9 cellular contexts compared by ENCODE assay signal in the genomic region with DNA sequence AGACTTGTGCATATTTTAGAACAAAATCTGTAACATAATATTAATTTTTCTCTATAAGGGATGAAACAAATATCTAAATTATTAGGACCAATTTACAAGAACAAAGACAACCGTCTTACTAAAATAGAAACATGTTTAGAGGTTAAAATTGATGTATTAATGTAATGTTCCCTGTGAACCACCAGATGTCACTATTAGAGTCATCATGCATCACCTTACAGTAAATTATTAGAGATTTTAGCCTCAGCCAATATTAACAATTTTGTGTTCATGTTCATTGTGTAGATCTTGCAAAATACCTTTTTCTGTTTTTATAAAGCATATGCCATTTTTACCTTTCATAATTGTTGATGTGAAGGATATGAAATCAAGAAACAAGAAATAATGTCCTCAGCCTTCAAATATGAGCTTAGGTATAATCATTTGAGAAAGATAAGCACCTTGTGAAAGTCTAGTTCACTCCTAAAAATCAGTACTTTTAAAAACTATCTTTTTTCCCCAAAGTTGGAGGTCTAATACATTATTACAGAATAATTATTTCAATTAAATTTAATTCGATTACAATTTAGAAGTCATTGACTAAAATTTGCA.
A peak's percentile ranks its signal among the peaks of the same experiment; 100 is the strongest.
DNase-seq lines count a peak whose midpoint lies in the region; ATAC-seq and TF ChIP-seq lines count a peak whose summit lies in the region.
"Had no signal": no experiment of that assay in that cellular context is flagged by ENCODE, and none has a peak within 500 bp of the region (broad histone marks: within the 10 kb centered on the region; RNA-seq: fewer than 3 reads in every experiment).

No MANE protein-coding gene starts in this region.

- H3K4me3 ChIP-seq in A673 (ENCODE audit: low read depth, low read length, poor library complexity, severe bottlenecking) (no peak overlapping the region), adrenal gland (no peak overlapping the region)

- peak; percentile 70 for TF ChIP-seq CTCF in A673 (conservative IDR thresholded peaks at IDR 0.05; ENCODE audit: low read depth, low read length)
- TF ChIP-seq CTCF in adrenal gland (IDR thresholded peaks at IDR 0.05): peak; percentile 33 to 63 (median 42)

- 44 to 55% (median 50%) methylated on average over 2 of the region's 2 CpGs for WGBS in adrenal gland, 4 donors

- no TSS peak for BruUV-seq in A673 (replicated peaks; lab: Mats Ljungman, UMichigan)

- no peak for TF ChIP-seq POLR2A in adrenal gland (IDR thresholded peaks at IDR 0.05)

- intact Hi-C loops in A673 (cut with micrococcal nuclease; ENCODE audit: unreplicated experiment): loop anchor here (5.0 to 10.0 kb wide), 2 partner anchors 692 to 1309 kb away; no protein-coding TSS in a partner anchor
- intact Hi-C loops in adrenal gland (cut with DNase I): loop anchor here in 1 of 2 donors (5.0 kb wide), 1 partner anchor 879 kb away; no protein-coding TSS in a partner anchor
- intact Hi-C loops in activated CD4-positive, alpha-beta T cell treated with anti-CD3 and anti-CD28 coated beads, Interleukin-2, amount 10 ng/mL, durations not matched to agents 24 days and 14 days (cut with micrococcal nuclease): no loop called here

- H3K27me3 Mint-ChIP-seq in activated CD4-positive, alpha-beta T cell treated with anti-CD3 and anti-CD28 coated beads, Interleukin-2, amount 10 ng/mL, durations not matched to agents 24 days and 14 days: no peaks in the 10 kb centered on the region
- H3K27me3 Mint-ChIP-seq: stimulated activated naive CD8-positive, alpha-beta T cell treated with anti-CD3 and anti-CD28 coated beads, Interleukin-15, Interleukin-2, amounts not matched to agents 100 ng/mL and 50 ng/mL, for 24 hours had no signal

- DNase-seq in A673 (ENCODE audit: low spot score): peak; percentile 21
- DNase-seq in HT-29 (ENCODE audit: low spot score): peak; percentile 37
- DNase-seq in adrenal gland: no peak
- DNase-seq in medulla oblongata (ENCODE audit: extremely low spot score): peak; percentile 10
- DNase-seq in activated CD4-positive, alpha-beta T cell treated with anti-CD3 and anti-CD28 coated beads, Interleukin-2, amount 10 ng/mL, durations not matched to agents 24 days and 14 days: no peak
- no peak for DNase-seq in cerebellar nuclear complex (lab: John Stamatoyannopoulos, UW)
- DNase-seq in activated effector memory CD4-positive, alpha-beta T cell treated with anti-CD3 and anti-CD28 coated beads, Interleukin-2, amount 50 U/mL, for 16 hours: no peak

- H3K9me3 Mint-ChIP-seq in activated CD4-positive, alpha-beta T cell treated with anti-CD3 and anti-CD28 coated beads, Interleukin-2, amount 10 ng/mL, durations not matched to agents 24 days and 14 days: no peaks in the 10 kb centered on the region
- H3K9me3 Mint-ChIP-seq: stimulated activated naive CD8-positive, alpha-beta T cell treated with anti-CD3 and anti-CD28 coated beads, Interleukin-15, Interleukin-2, amounts not matched to agents 100 ng/mL and 50 ng/mL, for 24 hours had no signal

- CTCF ChIA-PET in A673 (lab: Charles Lee): interaction anchor here (0.7 to 1.3 kb wide), 2 partner anchors 13 to 878 kb away, joined by 5 read pairs; no protein-coding TSS in a partner anchor

- H3K4me1 Mint-ChIP-seq in activated CD4-positive, alpha-beta T cell treated with anti-CD3 and anti-CD28 coated beads, Interleukin-2, amount 10 ng/mL, durations not matched to agents 24 days and 14 days: no peaks in the 10 kb centered on the region

- H3K9me3 ChIP-seq in A673 (ENCODE audit: low read depth, low read length, poor library complexity, severe bottlenecking) (no peaks in the 10 kb centered on the region), adrenal gland (replicated peaks in 1 of 3) (no peaks in the 10 kb centered on the region)

- H3K36me3 ChIP-seq in A673 (ENCODE audit: insufficient read depth, low read length, poor library complexity, severe bottlenecking) (no peaks in the 10 kb centered on the region), adrenal gland (replicated peaks in 1 of 2) (no peaks in the 10 kb centered on the region)

- no peak overlapping the region for H3K4me3 Mint-ChIP-seq in activated CD4-positive, alpha-beta T cell treated with anti-CD3 and anti-CD28 coated beads, Interleukin-2, amount 10 ng/mL, durations not matched to agents 24 days and 14 days
- H3K4me3 Mint-ChIP-seq: stimulated activated naive CD8-positive, alpha-beta T cell treated with anti-CD3 and anti-CD28 coated beads, Interleukin-15, Interleukin-2, amounts not matched to agents 100 ng/mL and 50 ng/mL, for 24 hours had no signal

- H3K27me3 ChIP-seq in A673 (replicated peaks; ENCODE audit: insufficient read depth, low read depth, low read length, poor library complexity) (peaks cover 9% of the 10 kb centered on the region), adrenal gland (no peaks in the 10 kb centered on the region)

- POLR2A ChIA-PET in A673 (lab: Charles Lee; ENCODE audit: low non-redundant PET): no interaction called here

- no peak overlapping the region for H3K27ac Mint-ChIP-seq in activated CD4-positive, alpha-beta T cell treated with anti-CD3 and anti-CD28 coated beads, Interleukin-2, amount 10 ng/mL, durations not matched to agents 24 days and 14 days
- H3K27ac Mint-ChIP-seq: stimulated activated naive CD8-positive, alpha-beta T cell treated with anti-CD3 and anti-CD28 coated beads, Interleukin-15, Interleukin-2, amounts not matched to agents 100 ng/mL and 50 ng/mL, for 24 hours had no signal

- H3K27ac ChIP-seq in A673 (ENCODE audit: low read depth, low read length, poor library complexity, severe bottlenecking) (no peak overlapping the region), adrenal gland (no peak overlapping the region)

- H3K4me1 ChIP-seq in A673 (ENCODE audit: insufficient read depth, low read length, poor library complexity, severe bottlenecking) (no peaks in the 10 kb centered on the region), adrenal gland (replicated peaks in 1 of 2) (no peaks in the 10 kb centered on the region)

- no peaks in the 10 kb centered on the region for H3K36me3 Mint-ChIP-seq in activated CD4-positive, alpha-beta T cell treated with anti-CD3 and anti-CD28 coated beads, Interleukin-2, amount 10 ng/mL, durations not matched to agents 24 days and 14 days (ENCODE audit: low read depth)

- ATAC-seq in GM18520 (IDR thresholded peaks at IDR 0.05; ENCODE audit: unreplicated experiment): peak; percentile 65

Comparison
In these comparisons a context has a peak if more than half of its experiments do, and no peak if none do; other contexts are left out.
1. DNase-seq: peak in A673 (single experiment), HT-29 (single experiment) and medulla oblongata (single experiment); none in adrenal gland (0 of 7), activated CD4-positive, alpha-beta T cell treated with anti-CD3 and anti-CD28 coated beads, Interleukin-2, amount 10 ng/mL, durations not matched to agents 24 days and 14 days (single experiment), cerebellar nuclear complex (0 of 2) and activated effector memory CD4-positive, alpha-beta T cell treated with anti-CD3 and anti-CD28 coated beads, Interleukin-2, amount 50 U/mL, for 16 hours (single experiment).